In genomic region chr3:36729204-36730056, GRCh38 we compare ENCODE assay signal across 8 cellular contexts. TPM values are rescaled to one million over a fixed set of nuclear protein-coding genes. Genes with fewer than 3 reads are reported as not detected.
A peak's percentile ranks its signal among the peaks of the same experiment; 100 is the strongest.
DNase-seq lines count a peak whose midpoint lies in the region; ATAC-seq and TF ChIP-seq lines count a peak whose summit lies in the region.

No MANE protein-coding gene starts in this region.

- 54 to 55% methylated on average over 9 of the region's 9 CpGs for WGBS in testis, 2 donors

- H3K4me3 ChIP-seq in astrocyte of the spinal cord (ENCODE audit: low read depth, low read length) = no peak overlapping the region
- H3K4me3 ChIP-seq in testis = no peak overlapping the region

- H3K27me3 ChIP-seq in testis = no peaks in the 10 kb centered on the region

- ATAC-seq in GM19395 (IDR thresholded peaks at IDR 0.05; ENCODE audit: unreplicated experiment) = peak; percentile 67

- in situ Hi-C loops in astrocyte of the spinal cord (cut with HindIII; ENCODE audit: low sequenced_read_pairs) = no loop called here

- no peaks in the 10 kb centered on the region for H3K4me1 ChIP-seq in testis

- DNase-seq in D341Med (ENCODE audit: low spot score) (peak; percentile 54), NCI-H2029 (lab: John Stamatoyannopoulos, UW) (peak; percentile 32), astrocyte of the spinal cord (ENCODE audit: low read depth, low spot score) (peak; percentile 66), iPS-NIHi11 (ENCODE audit: low spot score) (peak; percentile 49), testis (no peak), COR-L47 (lab: John Stamatoyannopoulos, UW) (no peak)
- DNase-seq in activated CD4-positive, alpha-beta T cell treated with anti-CD3 and anti-CD28 coated beads, Interleukin-2, amount 50 U/mL, for 4 hours = no peak

- H3K36me3 ChIP-seq in testis (ENCODE audit: low read depth, missing control alignments) = no peaks in the 10 kb centered on the region

- intact Hi-C loops in testis (cut with DNase I; ENCODE audit: low total_unique reads) = no loop called here

- H3K27ac ChIP-seq in testis = no peak overlapping the region

- no peaks in the 10 kb centered on the region for H3K9me3 ChIP-seq in testis

- no peak for TF ChIP-seq POLR2A in testis (IDR thresholded peaks at IDR 0.05)

- TF ChIP-seq CTCF in astrocyte of the spinal cord (IDR thresholded peaks at IDR 0.05; ENCODE audit: low read depth, low read length) (peak; percentile 68), testis (IDR thresholded peaks at IDR 0.05) (peak; percentile 34 to 58 (median 56))

RNA-seq across cellular contexts. Expression of gene DCLK3, which starts 34.9 kb away (rescaled TPM):
- total RNA-seq in testis = 1 to 10 TPM; 4.0 to 4.8 TPM
- 8.1 TPM for polyA plus RNA-seq in testis (ENCODE audit: insufficient read depth, low read depth, low replicate concordance)

Comparison
In these comparisons a context has a peak if more than half of its experiments do, and no peak if none do; other contexts are left out.
1. DNase-seq: peak in D341Med (single experiment), NCI-H2029 (single experiment), astrocyte of the spinal cord (single experiment) and iPS-NIHi11 (single experiment); none in testis (single experiment), activated CD4-positive, alpha-beta T cell treated with anti-CD3 and anti-CD28 coated beads, Interleukin-2, amount 50 U/mL, for 4 hours (0 of 2) and COR-L47 (single experiment).